ENCODE assay signal across 1 cellular context in genomic region chr6:663788-664187, GRCh38. TPM values are rescaled to one million over a fixed set of nuclear protein-coding genes. Genes with fewer than 3 reads are reported as not detected.
"Had no signal": no experiment of that assay in that cellular context is flagged by ENCODE, and none has a peak within 500 bp of the region (broad histone marks: within the 10 kb centered on the region; RNA-seq: fewer than 3 reads in every experiment).

No MANE protein-coding gene starts in this region.

RNA-seq across cellular contexts. Expression of gene HUS1B, which starts 6.9 kb away (rescaled TPM):
- total RNA-seq: Right ventricle myocardium inferior had no signal
